8 cellular contexts compared by ENCODE assay signal in genomic region chrX:30889147-30890125, GRCh38. TPM values are rescaled to one million over a fixed set of nuclear protein-coding genes. Genes with fewer than 3 reads are reported as not detected.
DNase-seq lines count a peak whose midpoint lies in the region; ATAC-seq and TF ChIP-seq lines count a peak whose summit lies in the region.

Gene TAB3 (minus strand): TSS chrX:30889254. CDS start chrX:30859588, 29,666 bp downstream.

- peaks cover 3% of the 10 kb centered on the region for H3K79me2 ChIP-seq in parathyroid adenoma

- H3K4me2 ChIP-seq in parathyroid adenoma (ENCODE audit: low read length): peak within 1 kb of the TSS; percentile 71

- ATAC-seq in HG02798 (IDR thresholded peaks at IDR 0.05; ENCODE audit: poor library complexity, unreplicated experiment): peak; percentile 93

- H3K9ac ChIP-seq in adipocyte (ENCODE audit: low read length) (peak within 1 kb of the TSS; percentile 85), parathyroid adenoma (no peak within 1 kb of the TSS)

- H3K9me3 ChIP-seq in adipocyte (ENCODE audit: control insufficient read depth, low read length) (peaks cover 11% of the 10 kb centered on the region), cardiac muscle cell (ENCODE audit: low read depth) (no peaks in the 10 kb centered on the region), parathyroid adenoma (ENCODE audit: control insufficient read depth, low read length) (no peaks in the 10 kb centered on the region), tibial nerve (no peaks in the 10 kb centered on the region)

- H3K4me3 ChIP-seq in GM12875 (ENCODE audit: low read depth, low read length) (peak within 1 kb of the TSS; percentile 83), adipocyte (ENCODE audit: low read length) (peak within 1 kb of the TSS; percentile 89), cardiac muscle cell (peak within 1 kb of the TSS; percentile 60), parathyroid adenoma (ENCODE audit: low read depth, low read length) (peak within 1 kb of the TSS; percentile 71), tibial nerve (peak within 1 kb of the TSS; percentile 67 to 90 (median 72))

- H3K27me3 ChIP-seq in adipocyte (replicated peaks; ENCODE audit: control insufficient read depth, insufficient read depth, low read length) (peaks cover 22% of the 10 kb centered on the region), cardiac muscle cell (no peaks in the 10 kb centered on the region), parathyroid adenoma (ENCODE audit: control insufficient read depth, insufficient read depth, low read length) (no peaks in the 10 kb centered on the region), tibial nerve (no peaks in the 10 kb centered on the region)

- H3K27ac ChIP-seq in cardiac muscle cell (peak within 1 kb of the TSS; percentile 86), parathyroid adenoma (peak within 1 kb of the TSS; percentile 71), tibial nerve (peak within 1 kb of the TSS; percentile 57 to 92 (median 82))

- H3K36me3 ChIP-seq in adipocyte (ENCODE audit: control insufficient read depth, insufficient read depth, low read length, severe bottlenecking) (no peaks in the 10 kb centered on the region), cardiac muscle cell (no peaks in the 10 kb centered on the region), parathyroid adenoma (ENCODE audit: control insufficient read depth, insufficient read depth, low read length) (no peaks in the 10 kb centered on the region), tibial nerve (no peaks in the 10 kb centered on the region)

- TF ChIP-seq CTCF in GM12875 (IDR thresholded peaks at IDR 0.05; ENCODE audit: borderline replicate concordance, insufficient read depth, low read depth, low read length) (no peak), cardiac muscle cell (IDR thresholded peaks at IDR 0.05; ENCODE audit: low read depth, low read length) (no peak), parathyroid adenoma (IDR thresholded peaks at IDR 0.05) (no peak), tibial nerve (IDR thresholded peaks at IDR 0.05) (no peak)

- 0 to 42% methylated on average over 19 to 54 of the region's 62 CpGs for WGBS in tibial nerve, 2 donors

- H2AFZ ChIP-seq in parathyroid adenoma: peak within 1 kb of the TSS; percentile 75

- peaks cover 12% of the 10 kb centered on the region for H3K4me1 ChIP-seq in adipocyte (ENCODE audit: control insufficient read depth, insufficient read depth, low read length)
- H3K4me1 ChIP-seq in cardiac muscle cell (ENCODE audit: low read depth): peaks cover 5% of the 10 kb centered on the region
- H3K4me1 ChIP-seq in parathyroid adenoma: no peaks in the 10 kb centered on the region
- H3K4me1 ChIP-seq in tibial nerve: peaks cover 0 to 8% (median 0%) of the 10 kb centered on the region in 4 donors

- TF ChIP-seq POLR2A in tibial nerve (IDR thresholded peaks at IDR 0.05): peak; percentile 25 to 70

- peak; percentile 71 to 80 for TF ChIP-seq EP300 in tibial nerve (IDR thresholded peaks at IDR 0.05)

- DNase-seq in NCI-H1436 (lab: John Stamatoyannopoulos, UW): peak; percentile 92
- DNase-seq in T follicular helper cell (ENCODE audit: low read depth): peak; percentile 91
- DNase-seq in adipocyte (ENCODE audit: low read depth): peak; percentile 94
- DNase-seq in cardiac muscle cell (ENCODE audit: low read depth in 1 of 2, low spot score in 1 of 2): peak; percentile 94 to 97
- peak; percentile 88 to 90 for DNase-seq in tibial nerve (ENCODE audit: low spot score in 2 of 2)

RNA-seq across cellular contexts. Expression of gene TAB3, which starts in this region (rescaled TPM):
- total RNA-seq in cardiac muscle cell (22.3 and 32.3 TPM in 2 replicates), tibial nerve (10 to 100 TPM; 15.6 to 32.9 (median 30.3) TPM)
- 8.5 and 10.1 TPM in 2 replicates for polyA plus RNA-seq in cardiac muscle cell

Comparison
In these comparisons a context has a peak if more than half of its experiments do, and no peak if none do; other contexts are left out.
1. Peak in every context shown above with its lines: DNase-seq, ATAC-seq, H3K4me3 ChIP-seq and H3K27ac ChIP-seq.